Comparison of ENCODE assay signal across 17 cellular contexts in the genomic region with DNA sequence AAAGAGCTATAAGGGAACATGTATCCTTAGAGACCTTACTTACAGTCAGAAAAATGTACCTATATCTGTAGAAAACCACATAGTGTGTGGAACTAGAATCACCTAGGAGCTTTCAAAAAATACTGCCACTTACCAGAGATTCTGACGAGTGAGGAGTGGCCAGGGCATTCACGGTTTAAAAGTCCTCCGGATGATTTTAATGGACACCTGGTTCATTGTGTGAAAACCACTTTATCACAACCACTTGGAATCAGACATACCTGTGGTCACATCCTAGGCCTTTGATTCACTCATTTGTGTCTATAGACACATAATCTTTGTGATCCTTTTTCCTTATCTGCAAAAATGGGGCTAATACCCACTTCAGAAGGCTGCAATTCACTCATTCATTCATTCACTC.
DNase-seq lines count a peak whose midpoint lies in the region; TF ChIP-seq lines count a peak whose summit lies in the region.
"Had no signal": no experiment of that assay in that cellular context is flagged by ENCODE, and none has a peak within 500 bp of the region (broad histone marks: within the 10 kb centered on the region; RNA-seq: fewer than 3 reads in every experiment).

No MANE protein-coding gene starts in this region.

- H3K27me3 ChIP-seq in PC-9 (ENCODE audit: insufficient read depth, low read depth) = no peaks in the 10 kb centered on the region
- H3K27me3 ChIP-seq: stomach had no signal

- no peak overlapping the region for H3K27ac ChIP-seq in PC-9
- H3K27ac ChIP-seq: prostate gland had no signal

- TF ChIP-seq CTCF in HFFc6 (IDR thresholded peaks at IDR 0.05) (no peak), PC-9 (conservative IDR thresholded peaks at IDR 0.05) (no peak)

- H3K9me3 ChIP-seq in PC-9 (ENCODE audit: insufficient read depth, low read depth) = peaks cover 13% of the 10 kb centered on the region
- H3K9me3 ChIP-seq: prostate gland, stomach had no signal

- H3K4me1 ChIP-seq in PC-9 (replicated peaks; ENCODE audit: insufficient read depth) = no peaks in the 10 kb centered on the region
- H3K4me1 ChIP-seq: prostate gland had no signal

- H3K4me2 ChIP-seq in PC-9 = no peak overlapping the region

- CTCF ChIA-PET in PC-9 (lab: Charles Lee) = no interaction called here

- no peak overlapping the region for H2AFZ ChIP-seq in PC-9

- no peak for DNase-seq in activated CD4-positive, alpha-beta T cell treated with anti-CD3 and anti-CD28 coated beads, Interleukin-2, amount 10 ng/mL, durations not matched to agents 24 days and 14 days
- DNase-seq in activated CD4-positive, alpha-beta T cell treated with anti-CD3 and anti-CD28 coated beads, Interleukin-2, amount 50 U/mL, for 1 hour = no peak
- DNase-seq in HFFc6 (no peak), astrocyte of the hippocampus (ENCODE audit: low read depth, low spot score) (peak; percentile 25), renal cortical epithelial cell (ENCODE audit: low read depth) (peak; percentile 21), SKM-1 treated with dmso at 0.1 percent for 144 hours (lab: John Stamatoyannopoulos, UW; ENCODE audit: unreplicated experiment) (no peak), HuH-7.5 (ENCODE audit: low spot score) (no peak), PC-9 (no peak)
- DNase-seq: activated CD4-positive, alpha-beta T cell treated with anti-CD3 and anti-CD28 coated beads for 48 hours; amniotic stem cell; EL; Kasumi-1; NCI-H1436 treated with DMSO at 0.1 percent for 48 hours; NCI-H510A; SIG-M5; stomach had no signal

- peaks cover 15% of the 10 kb centered on the region for H3K36me3 ChIP-seq in PC-9 (ENCODE audit: low read depth)
- H3K36me3 ChIP-seq: prostate gland had no signal

- BruUV-seq in PC-9 (replicated peaks; lab: Mats Ljungman, UMichigan) = no TSS peak

- peaks cover 61% of the 10 kb centered on the region for H3K36me3 Mint-ChIP-seq in activated CD4-positive, alpha-beta T cell treated with anti-CD3 and anti-CD28 coated beads, Interleukin-2, amount 10 ng/mL, durations not matched to agents 24 days and 14 days (ENCODE audit: low read depth)
- H3K36me3 Mint-ChIP-seq in HFFc6 (ENCODE audit: low read depth) = peaks cover 49% of the 10 kb centered on the region

- 0 out of 2 replicates have a peak, but pooled peaks cover 4% of the 10 kb centered on the region for H3F3A ChIP-seq in PC-9 (ENCODE audit: insufficient read depth, low read depth)

- POLR2A ChIA-PET in PC-9 (lab: Charles Lee; ENCODE audit: unreplicated experiment) = no interaction called here

- H3K27me3 Mint-ChIP-seq in activated CD4-positive, alpha-beta T cell treated with anti-CD3 and anti-CD28 coated beads, Interleukin-2, amount 10 ng/mL, durations not matched to agents 24 days and 14 days = no peaks in the 10 kb centered on the region
- peaks cover 16% of the 10 kb centered on the region for H3K27me3 Mint-ChIP-seq in HFFc6 (ENCODE audit: insufficient read depth)

- H3K4me3 Mint-ChIP-seq in activated CD4-positive, alpha-beta T cell treated with anti-CD3 and anti-CD28 coated beads, Interleukin-2, amount 10 ng/mL, durations not matched to agents 24 days and 14 days = no peak overlapping the region
- no peak overlapping the region; the same call in 1 of the 2 replicates for H3K4me3 Mint-ChIP-seq in HFFc6

- H3K79me2 ChIP-seq in PC-9 (ENCODE audit: low read depth) = peaks cover 8% of the 10 kb centered on the region; the same call in 1 of the 2 replicates

- intact Hi-C loops in activated CD4-positive, alpha-beta T cell treated with anti-CD3 and anti-CD28 coated beads, Interleukin-2, amount 10 ng/mL, durations not matched to agents 24 days and 14 days (cut with micrococcal nuclease) = loop anchor here (5.0 kb wide), 1 partner anchor 71 kb away; no protein-coding TSS in a partner anchor
- intact Hi-C loops in PC-9 (cut with micrococcal nuclease; ENCODE audit: unreplicated experiment) = no loop called here

- no peaks in the 10 kb centered on the region for H3K9me2 ChIP-seq in PC-9 (ENCODE audit: insufficient read depth)

- H3K9me3 Mint-ChIP-seq in activated CD4-positive, alpha-beta T cell treated with anti-CD3 and anti-CD28 coated beads, Interleukin-2, amount 10 ng/mL, durations not matched to agents 24 days and 14 days = peaks cover 6% of the 10 kb centered on the region
- peaks cover 8% of the 10 kb centered on the region; the same call in 1 of the 2 replicates for H3K9me3 Mint-ChIP-seq in HFFc6

- no peaks in the 10 kb centered on the region for H4K20me1 ChIP-seq in PC-9 (ENCODE audit: insufficient read depth)

- peaks cover 43% of the 10 kb centered on the region for H3K4me1 Mint-ChIP-seq in activated CD4-positive, alpha-beta T cell treated with anti-CD3 and anti-CD28 coated beads, Interleukin-2, amount 10 ng/mL, durations not matched to agents 24 days and 14 days
- H3K4me1 Mint-ChIP-seq in HFFc6 (ENCODE audit: low read depth) = peaks cover 81% of the 10 kb centered on the region

- no peak overlapping the region for H3K4me3 ChIP-seq in PC-9
- H3K4me3 ChIP-seq: prostate gland, stomach had no signal

- peak overlapping the region; percentile 15 for H3K27ac Mint-ChIP-seq in activated CD4-positive, alpha-beta T cell treated with anti-CD3 and anti-CD28 coated beads, Interleukin-2, amount 10 ng/mL, durations not matched to agents 24 days and 14 days
- H3K27ac Mint-ChIP-seq in HFFc6 = peak overlapping the region; percentile 75

Comparison
In these comparisons a context has a peak if more than half of its experiments do, and no peak if none do; other contexts are left out.
1. DNase-seq: peak in astrocyte of the hippocampus (single experiment) and renal cortical epithelial cell (single experiment); none in activated CD4-positive, alpha-beta T cell treated with anti-CD3 and anti-CD28 coated beads, Interleukin-2, amount 10 ng/mL, durations not matched to agents 24 days and 14 days (single experiment), activated CD4-positive, alpha-beta T cell treated with anti-CD3 and anti-CD28 coated beads, Interleukin-2, amount 50 U/mL, for 1 hour (single experiment), HFFc6 (single experiment), SKM-1 treated with dmso at 0.1 percent for 144 hours (single experiment), HuH-7.5 (single experiment) and PC-9 (0 of 2).